In the genomic region with DNA sequence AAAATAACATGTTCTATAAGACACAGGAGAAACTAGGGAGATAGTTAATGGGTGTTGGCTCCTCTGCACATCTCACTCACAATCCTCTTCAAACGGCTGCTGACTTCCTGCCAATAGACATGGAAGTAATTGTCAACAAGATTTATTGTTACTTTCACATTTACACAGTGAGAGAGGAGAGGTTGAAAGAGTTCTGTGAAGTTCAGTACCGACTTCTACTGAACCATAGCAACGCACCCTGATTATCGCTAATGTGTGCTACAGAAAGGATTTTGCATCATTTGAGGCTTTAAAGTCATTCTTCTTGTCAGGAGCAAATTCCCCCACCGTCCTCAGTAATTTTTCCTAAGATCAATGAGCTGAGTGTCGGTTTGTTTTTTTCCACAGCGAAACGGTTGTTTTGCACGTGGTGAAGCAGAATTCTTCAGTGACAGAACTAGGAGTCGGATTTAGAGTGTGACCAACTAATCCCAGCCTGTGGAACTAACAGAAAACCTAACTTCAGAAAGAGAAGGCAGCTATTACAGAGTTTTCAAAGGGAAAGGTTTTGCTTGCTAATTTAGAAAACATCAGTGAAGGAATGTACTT, we compare ENCODE assay signal across 9 cellular contexts.
DNase-seq lines count a peak whose midpoint lies in the region; ATAC-seq and TF ChIP-seq lines count a peak whose summit lies in the region.
"Had no signal": no experiment of that assay in that cellular context is flagged by ENCODE, and none has a peak within 500 bp of the region (broad histone marks: within the 10 kb centered on the region; RNA-seq: fewer than 3 reads in every experiment).

No MANE protein-coding gene starts in this region.

- peak overlapping the region; percentile 55 for H3K4me2 ChIP-seq in Loucy (ENCODE audit: low read depth, low read length, poor library complexity, severe bottlenecking)

- no peaks in the 10 kb centered on the region for H4K20me1 ChIP-seq in Loucy (ENCODE audit: insufficient read depth, low read length, poor library complexity, severe bottlenecking)

- H3K36me3 ChIP-seq in Loucy (ENCODE audit: insufficient read depth, low read length), result no peaks in the 10 kb centered on the region
- no peaks in the 10 kb centered on the region for H3K36me3 ChIP-seq in neuron (ENCODE audit: insufficient read depth, low read length)

- H2AFZ ChIP-seq in Loucy (ENCODE audit: low read length), result peak overlapping the region; percentile 77
- H2AFZ ChIP-seq in neuron (ENCODE audit: low read depth, low read length), result peak overlapping the region; percentile 39

- ATAC-seq in GM18498 (IDR thresholded peaks at IDR 0.05; ENCODE audit: unreplicated experiment), result peak; percentile 71
- no peak for ATAC-seq in GM21447 (IDR thresholded peaks at IDR 0.05; ENCODE audit: unreplicated experiment)

- H3K9me2 ChIP-seq in Loucy (replicated peaks; ENCODE audit: low read depth, low read length), result no peaks in the 10 kb centered on the region

- no peaks in the 10 kb centered on the region for H3F3A ChIP-seq in Loucy (ENCODE audit: low read depth)

- in situ Hi-C loops in GM13977 (cut with MboI; ENCODE audit: low pct_unique_long_range_greater_than_20kb, low sequenced_read_pairs, unreplicated experiment), result no loop called here

- DNase-seq in astrocyte of the hippocampus (ENCODE audit: low read depth, low spot score) (peak; percentile 47), AG08396 (ENCODE audit: low spot score) (no peak), GM13977 (ENCODE audit: low spot score) (no peak)
- no peak for DNase-seq in stimulated activated CD4-positive, alpha-beta T cell treated with anti-CD3 and anti-CD28 coated beads, Interleukin-1b, Interleukin-23, amount 100 ng/mL, for 48 hours
- DNase-seq: activated T-cell treated with anti-CD3 and anti-CD28 coated beads for 4 hours had no signal

- no peaks in the 10 kb centered on the region for H3K79me2 ChIP-seq in Loucy (ENCODE audit: insufficient read depth, low read length)

- TF ChIP-seq CTCF in Loucy (conservative IDR thresholded peaks at IDR 0.05; ENCODE audit: low read length) (no peak), GM13977 (IDR thresholded peaks at IDR 0.05; ENCODE audit: extremely low read depth, insufficient read depth, missing control alignments) (no peak)

- no peaks in the 10 kb centered on the region for H3K9me3 ChIP-seq in Loucy (ENCODE audit: insufficient read depth, low read depth, low read length)
- no peaks in the 10 kb centered on the region for H3K9me3 ChIP-seq in neuron (ENCODE audit: low read length)

- H3K4me1 ChIP-seq in Loucy (ENCODE audit: insufficient read depth, low read length, poor library complexity, severe bottlenecking), result peaks cover 23% of the 10 kb centered on the region
- H3K4me1 ChIP-seq in neuron (ENCODE audit: insufficient read depth, low read length), result peaks cover 16% of the 10 kb centered on the region

- no peaks in the 10 kb centered on the region for H3K27me3 ChIP-seq in Loucy (ENCODE audit: insufficient read depth, low read length, poor library complexity, severe bottlenecking)
- no peaks in the 10 kb centered on the region for H3K27me3 ChIP-seq in neuron (ENCODE audit: insufficient read depth, low read length)

- H3K9ac ChIP-seq in Loucy (ENCODE audit: low read depth, low read length, poor library complexity, severe bottlenecking), result peak overlapping the region; percentile 28

- H3K4me3 ChIP-seq in Loucy (ENCODE audit: low read length, poor library complexity, severe bottlenecking), result peak overlapping the region; percentile 45
- H3K4me3 ChIP-seq in neuron (ENCODE audit: low read length), result no peak overlapping the region
